In genomic region chr1:236200925-236201324, GRCh38 we compare ENCODE assay signal across 15 cellular contexts. TPM values are rescaled to one million over a fixed set of nuclear protein-coding genes. Genes with fewer than 3 reads are reported as not detected.
DNase-seq lines count a peak whose midpoint lies in the region; ATAC-seq and TF ChIP-seq lines count a peak whose summit lies in the region.
"Had no signal": no experiment of that assay in that cellular context is flagged by ENCODE, and none has a peak within 500 bp of the region (broad histone marks: within the 10 kb centered on the region; RNA-seq: fewer than 3 reads in every experiment).

No MANE protein-coding gene starts in this region.

- no peak for TF ChIP-seq CTCF in HEK293 (tag by site-specific recombination; IDR thresholded peaks at IDR 0.05)

- CTCF ChIA-PET in HEK293 (lab: Yijun Ruan, JAX): no interaction called here

- H3K9me3 Mint-ChIP-seq in dendritic cell treated with granulocyte-macrophage colony-stimulating factor and Interleukin-4, amounts not matched to agents 40 ng/mL and 50 ng/mL, for 4 days: peaks cover 62% of the 10 kb centered on the region

- no peaks in the 10 kb centered on the region for H3K27me3 Mint-ChIP-seq in dendritic cell treated with granulocyte-macrophage colony-stimulating factor and Interleukin-4, amounts not matched to agents 40 ng/mL and 50 ng/mL, for 4 days
- H3K27me3 Mint-ChIP-seq: CD4-positive, alpha-beta T cell had no signal

- no peaks in the 10 kb centered on the region for H3K4me1 ChIP-seq in HEK293 (ENCODE audit: control insufficient read depth, insufficient read depth, low read length)
- H3K4me1 ChIP-seq in GM23248 (ENCODE audit: insufficient read depth): peaks cover 7% of the 10 kb centered on the region
- H3K4me1 ChIP-seq: Caco-2 had no signal

- H3F3A ChIP-seq in GM23248 (ENCODE audit: insufficient read depth): peaks cover 8% of the 10 kb centered on the region; the same call in 1 of the 2 replicates

- no peaks in the 10 kb centered on the region for H3K9me3 ChIP-seq in HEK293 (ENCODE audit: control insufficient read depth, insufficient read depth, low read depth, low read length)
- H3K9me3 ChIP-seq in GM23248 (ENCODE audit: low read depth): no peaks in the 10 kb centered on the region

- H3K4me2 ChIP-seq in GM23248 (ENCODE audit: unreplicated experiment): no peak overlapping the region

- H3K27ac ChIP-seq in HEK293 (ENCODE audit: extremely low read depth, low read depth, low read length) (no peak overlapping the region), GM23248 (no peak overlapping the region)
- H3K27ac ChIP-seq: BLaER1 treated with 17β-estradiol and CSF1 and Interleukin-3, amounts not matched to agents 10 nM and 100 nM; C4-2B had no signal

- H3K27me3 ChIP-seq in GM23248 (replicated peaks; ENCODE audit: insufficient read depth): no peaks in the 10 kb centered on the region
- H3K27me3 ChIP-seq: BLaER1 treated with 17β-estradiol and CSF1 and Interleukin-3, amounts not matched to agents 10 nM and 100 nM had no signal

- peak overlapping the region; percentile 60 for H3K27ac Mint-ChIP-seq in dendritic cell treated with granulocyte-macrophage colony-stimulating factor and Interleukin-4, amounts not matched to agents 40 ng/mL and 50 ng/mL, for 4 days
- H3K27ac Mint-ChIP-seq: CD4-positive, alpha-beta T cell; CD8-positive, alpha-beta T cell had no signal

- no peak overlapping the region for H3K4me3 Mint-ChIP-seq in dendritic cell treated with granulocyte-macrophage colony-stimulating factor and Interleukin-4, amounts not matched to agents 40 ng/mL and 50 ng/mL, for 4 days
- H3K4me3 Mint-ChIP-seq: CD4-positive, alpha-beta T cell; CD8-positive, alpha-beta T cell had no signal

- no peak overlapping the region for H3K9ac ChIP-seq in GM23248
- H3K9ac ChIP-seq: BLaER1 treated with 17β-estradiol and CSF1 and Interleukin-3, amounts not matched to agents 10 nM and 100 nM had no signal

- in situ Hi-C loops in GM23248 (cut with MboI): no loop called here

- DNase-seq in HT-29 (ENCODE audit: low spot score) (no peak), GM23248 (no peak)
- DNase-seq: 8988T; ACHN; Caco-2; Calu3; CD4-positive, alpha-beta T cell; CD8-positive, alpha-beta T cell; DMS79 treated with DMSO at 0.1 percent for 48 hours; GF-D8 had no signal

- peaks cover 97% of the 10 kb centered on the region for H3K36me3 Mint-ChIP-seq in dendritic cell treated with granulocyte-macrophage colony-stimulating factor and Interleukin-4, amounts not matched to agents 40 ng/mL and 50 ng/mL, for 4 days (ENCODE audit: low read depth)

- no peak for ATAC-seq in HG02840 (IDR thresholded peaks at IDR 0.05; ENCODE audit: low FRiP score, unreplicated experiment)
- ATAC-seq: CD8-positive, alpha-beta T cell had no signal

- H3K79me2 ChIP-seq in GM23248 (ENCODE audit: insufficient read depth): peaks cover 12% of the 10 kb centered on the region

- H3K36me3 ChIP-seq in HEK293 (ENCODE audit: control insufficient read depth in 2 of 2, insufficient read depth in 1 of 2, low read length in 2 of 2) (peaks cover 6 to 20% of the 10 kb centered on the region in 2 experiments), GM23248 (ENCODE audit: low read depth) (no peaks in the 10 kb centered on the region)

- no peak overlapping the region for H3K4me3 ChIP-seq in HEK293 (ENCODE audit: low read depth, low read length)
- H3K4me3 ChIP-seq in GM23248: no peak overlapping the region
- H3K4me3 ChIP-seq: BLaER1 treated with 17β-estradiol and CSF1 and Interleukin-3, amounts not matched to agents 10 nM and 100 nM had no signal

- H3K4me1 Mint-ChIP-seq in dendritic cell treated with granulocyte-macrophage colony-stimulating factor and Interleukin-4, amounts not matched to agents 40 ng/mL and 50 ng/mL, for 4 days (ENCODE audit: low read depth): peaks cover 29% of the 10 kb centered on the region

- POLR2A ChIA-PET in HEK293 (lab: Yijun Ruan, JAX): no interaction called here

- H2AFZ ChIP-seq in GM23248: no peak overlapping the region

- no peaks in the 10 kb centered on the region for H3K9me2 ChIP-seq in GM23248 (ENCODE audit: insufficient read depth)

- H4K20me1 ChIP-seq in GM23248 (ENCODE audit: insufficient read depth): no peaks in the 10 kb centered on the region

- intact Hi-C loops in dendritic cell treated with granulocyte-macrophage colony-stimulating factor and Interleukin-4, amounts not matched to agents 40 ng/mL and 50 ng/mL, for 4 days (cut with micrococcal nuclease): no loop called here

TF ChIP-seq in HEK293, 187 proteins besides CTCF, POLR2A, EP300 and RAD21:
- peak; percentile 7 for TF ChIP-seq ZNF529 (tag by site-specific recombination; IDR thresholded peaks at IDR 0.05; ENCODE audit: insufficient replicate concordance)
- TF ChIP-seq SETDB1 (IDR thresholded peaks at IDR 0.05; ENCODE audit: insufficient read length, low read length): peak; percentile 95
- no peak for TF ChIP-seq ZNF416 (tag by site-specific recombination; IDR thresholded peaks at IDR 0.05)
- TF ChIP-seq GLI4 (tag by site-specific recombination; IDR thresholded peaks at IDR 0.05): no peak
- TF ChIP-seq ZNF558 (tag by site-specific recombination; IDR thresholded peaks at IDR 0.05): peak; percentile 33; the same call in 1 of the 2 replicates
- peak; percentile 71; the same call in 1 of the 2 replicates for TF ChIP-seq ZNF626 (tag by site-specific recombination; IDR thresholded peaks at IDR 0.05)
- TF ChIP-seq ZNF677 (tag by site-specific recombination; IDR thresholded peaks at IDR 0.05): 0 out of 2 replicates have a peak, but pooled peaks have one; percentile 23
- peak; percentile 65 for TF ChIP-seq ZNF510 (tag by site-specific recombination; IDR thresholded peaks at IDR 0.05; ENCODE audit: insufficient replicate concordance)

RNA-seq across cellular contexts. Expression of gene GPR137B, which starts 58.6 kb away (rescaled TPM):
- total RNA-seq in HT-29 (2014; rRNA removed; shearing (Covaris generic)): 2.6 and 5.3 TPM in 2 replicates
- total RNA-seq in GM23248 (2014; rRNA removed; shearing (Covaris generic)): 20.0 and 26.0 TPM in 2 replicates
- polyA plus RNA-seq in GM23248 (2016; fragmentation: Nextera tagmentation; extraction: Ambion mirVana): 30.0 and 30.6 TPM in 2 replicates
